8 cellular contexts compared by ENCODE assay signal in genomic region chr1:89821322-89822108, GRCh38. TPM values are rescaled to one million over a fixed set of nuclear protein-coding genes. Genes with fewer than 3 reads are reported as not detected.
DNase-seq lines count a peak whose midpoint lies in the region; ATAC-seq and TF ChIP-seq lines count a peak whose summit lies in the region.

No MANE protein-coding gene starts in this region.

- DNase-seq in AG08396 (ENCODE audit: low spot score), result peak; percentile 73
- DNase-seq in NCI-H226, result peak; percentile 48
- DNase-seq in activated CD4-positive, alpha-beta T cell treated with anti-CD3 and anti-CD28 coated beads, Interleukin-2, amount 50 U/mL, for 24 hours (ENCODE audit: low read depth in 1 of 2, low spot score in 1 of 2), result peak; percentile 27 to 32
- DNase-seq in effector CD4-positive, alpha-beta T cell, result peak; percentile 48
- peak; percentile 73 to 81 (median 78) for DNase-seq in mucosa of descending colon
- peak; percentile 74 for DNase-seq in stimulated activated CD8-positive, alpha-beta memory T cell treated with anti-CD3 and anti-CD28 coated beads, Interleukin-4, amount 100 ng/mL, for 48 hours

- peak overlapping the region; percentile 94 for H3K4me3 ChIP-seq in mucosa of descending colon

- ATAC-seq in GM18858 (IDR thresholded peaks at IDR 0.05; ENCODE audit: unreplicated experiment) (peak; percentile 37), HG03045 (IDR thresholded peaks at IDR 0.05; ENCODE audit: unreplicated experiment) (peak; percentile 63), mucosa of descending colon (peak; percentile 71)

- H3K9me3 ChIP-seq in mucosa of descending colon, result no peaks in the 10 kb centered on the region

- H3K4me1 ChIP-seq in mucosa of descending colon (ENCODE audit: low read depth), result peaks cover 14% of the 10 kb centered on the region

- TF ChIP-seq CTCF in mucosa of descending colon (IDR thresholded peaks at IDR 0.05), result no peak

- intact Hi-C loops in mucosa of descending colon (cut with DNase I, micrococcal nuclease), result no loop called here

- no peaks in the 10 kb centered on the region for H3K36me3 ChIP-seq in mucosa of descending colon (ENCODE audit: low read depth)

RNA-seq across cellular contexts. Expression of gene LRRC8D, which starts 0.7 kb away (rescaled TPM):
- 10 to 100 TPM; 22.8 to 43.3 (median 39.6) TPM for total RNA-seq in mucosa of descending colon

Comparison
In these comparisons a context has a peak if more than half of its experiments do, and no peak if none do; other contexts are left out.
1. Peak in every context shown above with its lines: DNase-seq, ATAC-seq and H3K4me3 ChIP-seq.